ENCODE assay signal across 8 cellular contexts in the genomic region with DNA sequence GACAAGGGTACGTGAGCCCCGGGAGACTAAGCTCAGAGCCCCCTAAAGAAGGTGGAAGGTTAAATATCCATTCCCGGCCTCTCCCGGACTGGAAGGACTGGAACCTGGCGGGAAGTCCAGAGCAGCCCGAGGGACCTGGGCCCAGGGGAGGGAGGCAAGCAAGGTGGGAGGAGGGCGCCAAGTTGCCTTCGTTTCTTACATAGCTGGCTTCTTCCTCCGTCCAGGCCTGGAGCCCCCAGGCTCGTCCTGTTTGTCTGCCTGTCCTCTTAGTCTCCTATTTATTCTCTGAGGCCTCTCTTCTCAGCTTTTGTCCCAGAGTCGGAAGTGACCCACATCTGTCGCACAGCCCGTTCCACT. TPM values are rescaled to one million over a fixed set of nuclear protein-coding genes. Genes with fewer than 3 reads are reported as not detected.
A peak's percentile ranks its signal among the peaks of the same experiment; 100 is the strongest.
DNase-seq lines count a peak whose midpoint lies in the region; ATAC-seq and TF ChIP-seq lines count a peak whose summit lies in the region.

No MANE protein-coding gene starts in this region.

- H3K27me3 ChIP-seq in WERI-Rb-1 (ENCODE audit: insufficient read depth, low read depth, severe bottlenecking) = no peaks in the 10 kb centered on the region

- peak overlapping the region; percentile 100 for H3K4me3 Mint-ChIP-seq in activated CD4-positive, alpha-beta T cell treated with anti-CD3 and anti-CD28 coated beads, Interleukin-2, amount 10 ng/mL, durations not matched to agents 7 days and 5 days

- no peak for TF ChIP-seq CTCF in WERI-Rb-1 (IDR thresholded peaks at IDR 0.05; ENCODE audit: low read depth, low read length)
- no peak for TF ChIP-seq CTCF in fibroblast of pulmonary artery (IDR thresholded peaks at IDR 0.05; ENCODE audit: low read length, missing control alignments)
- TF ChIP-seq CTCF in retinal pigment epithelial cell (conservative IDR thresholded peaks at IDR 0.05; ENCODE audit: low read depth, low read length) = no peak

- no peaks in the 10 kb centered on the region for H3K36me3 ChIP-seq in WERI-Rb-1

- H3K27me3 Mint-ChIP-seq in activated CD4-positive, alpha-beta T cell treated with anti-CD3 and anti-CD28 coated beads, Interleukin-2, amount 10 ng/mL, durations not matched to agents 7 days and 5 days = no peaks in the 10 kb centered on the region

- peak overlapping the region; percentile 83 for H3K27ac ChIP-seq in WERI-Rb-1

- H3K4me1 Mint-ChIP-seq in activated CD4-positive, alpha-beta T cell treated with anti-CD3 and anti-CD28 coated beads, Interleukin-2, amount 10 ng/mL, durations not matched to agents 7 days and 5 days = peaks cover 35% of the 10 kb centered on the region

- peak overlapping the region; percentile 98 for H3K27ac Mint-ChIP-seq in activated CD4-positive, alpha-beta T cell treated with anti-CD3 and anti-CD28 coated beads, Interleukin-2, amount 10 ng/mL, durations not matched to agents 7 days and 5 days

- ATAC-seq in GM19351 (IDR thresholded peaks at IDR 0.05; ENCODE audit: unreplicated experiment) = no peak

- H3K4me3 ChIP-seq in WERI-Rb-1 (ENCODE audit: low read depth, low read length) (peak overlapping the region; percentile 66), fibroblast of pulmonary artery (replicated peaks; ENCODE audit: low read depth, low read length) (peak overlapping the region; percentile 72), retinal pigment epithelial cell (ENCODE audit: low read length) (peak overlapping the region; percentile 74)

- no peaks in the 10 kb centered on the region for H3K9me3 ChIP-seq in WERI-Rb-1 (ENCODE audit: severe bottlenecking)

- POLR2A ChIA-PET in activated CD4-positive, alpha-beta T cell treated with anti-CD3 and anti-CD28 coated beads, Interleukin-2, amount 10 ng/mL, durations not matched to agents 7 days and 5 days (lab: Charles Lee) = interaction anchor here (0.5 to 2.7 kb wide), 5 partner anchors 10 to 92 kb away, joined by 3 to 13 read pairs (median 4); no protein-coding TSS in a partner anchor

- H3K36me3 Mint-ChIP-seq in activated CD4-positive, alpha-beta T cell treated with anti-CD3 and anti-CD28 coated beads, Interleukin-2, amount 10 ng/mL, durations not matched to agents 7 days and 5 days (ENCODE audit: low read depth) = peaks cover 33% of the 10 kb centered on the region

- CTCF ChIA-PET in activated CD4-positive, alpha-beta T cell treated with anti-CD3 and anti-CD28 coated beads, Interleukin-2, amount 10 ng/mL, durations not matched to agents 7 days and 5 days (lab: Charles Lee) = interaction anchor here (1.3 to 9.6 kb wide), 6 partner anchors 12 to 147 kb away, joined by 3 to 138 read pairs (median 7); a partner anchor contains a TSS

- no peaks in the 10 kb centered on the region for H3K9me3 Mint-ChIP-seq in activated CD4-positive, alpha-beta T cell treated with anti-CD3 and anti-CD28 coated beads, Interleukin-2, amount 10 ng/mL, durations not matched to agents 7 days and 5 days

- no peak for DNase-seq in activated CD4-positive, alpha-beta T cell treated with anti-CD3 and anti-CD28 coated beads, Interleukin-2, amount 10 ng/mL, durations not matched to agents 7 days and 5 days
- no peak for DNase-seq in activated CD4-positive, alpha-beta T cell treated with anti-CD3 and anti-CD28 coated beads, Interleukin-2, amount 50 U/mL, for 4 hours
- no peak for DNase-seq in WERI-Rb-1
- no peak for DNase-seq in fibroblast of pulmonary artery (ENCODE audit: low read depth)
- no peak for DNase-seq in retinal pigment epithelial cell (ENCODE audit: low read depth)
- no peak for DNase-seq in stimulated activated naive CD4-positive, alpha-beta T cell (lab: John Stamatoyannopoulos, UW)
- DNase-seq in NCI-H345 treated with DMSO at 0.1 percent for 48 hours (lab: John Stamatoyannopoulos, UW; ENCODE audit: unreplicated experiment) = no peak

RNA-seq across cellular contexts. Expression of a gene that starts 0.7 kb away (rescaled TPM):
- 10 to 100 TPM; 57.4 to 60.3 TPM for total RNA-seq in activated CD4-positive, alpha-beta T cell treated with anti-CD3 and anti-CD28 coated beads, Interleukin-2, amount 10 ng/mL, durations not matched to agents 7 days and 5 days

RNA-seq across cellular contexts. Expression of a gene that starts 19.8 kb away (rescaled TPM):
- total RNA-seq in activated CD4-positive, alpha-beta T cell treated with anti-CD3 and anti-CD28 coated beads, Interleukin-2, amount 10 ng/mL, durations not matched to agents 7 days and 5 days = 100 to 1,000 TPM; 106 to 116 TPM

RNA-seq across cellular contexts. Expression of a gene that starts 19.9 kb away (rescaled TPM):
- 1 to 10 TPM; 3.1 to 3.3 TPM for total RNA-seq in activated CD4-positive, alpha-beta T cell treated with anti-CD3 and anti-CD28 coated beads, Interleukin-2, amount 10 ng/mL, durations not matched to agents 7 days and 5 days

RNA-seq across cellular contexts. Expression of a gene that starts 23.5 kb away (rescaled TPM):
- total RNA-seq in activated CD4-positive, alpha-beta T cell treated with anti-CD3 and anti-CD28 coated beads, Interleukin-2, amount 10 ng/mL, durations not matched to agents 7 days and 5 days = not detected

RNA-seq across cellular contexts. Expression of a gene that starts 35.6 kb away (rescaled TPM):
- total RNA-seq in activated CD4-positive, alpha-beta T cell treated with anti-CD3 and anti-CD28 coated beads, Interleukin-2, amount 10 ng/mL, durations not matched to agents 7 days and 5 days = 1 to 10 TPM; 1.9 to 2.0 TPM
